In the genomic region with DNA sequence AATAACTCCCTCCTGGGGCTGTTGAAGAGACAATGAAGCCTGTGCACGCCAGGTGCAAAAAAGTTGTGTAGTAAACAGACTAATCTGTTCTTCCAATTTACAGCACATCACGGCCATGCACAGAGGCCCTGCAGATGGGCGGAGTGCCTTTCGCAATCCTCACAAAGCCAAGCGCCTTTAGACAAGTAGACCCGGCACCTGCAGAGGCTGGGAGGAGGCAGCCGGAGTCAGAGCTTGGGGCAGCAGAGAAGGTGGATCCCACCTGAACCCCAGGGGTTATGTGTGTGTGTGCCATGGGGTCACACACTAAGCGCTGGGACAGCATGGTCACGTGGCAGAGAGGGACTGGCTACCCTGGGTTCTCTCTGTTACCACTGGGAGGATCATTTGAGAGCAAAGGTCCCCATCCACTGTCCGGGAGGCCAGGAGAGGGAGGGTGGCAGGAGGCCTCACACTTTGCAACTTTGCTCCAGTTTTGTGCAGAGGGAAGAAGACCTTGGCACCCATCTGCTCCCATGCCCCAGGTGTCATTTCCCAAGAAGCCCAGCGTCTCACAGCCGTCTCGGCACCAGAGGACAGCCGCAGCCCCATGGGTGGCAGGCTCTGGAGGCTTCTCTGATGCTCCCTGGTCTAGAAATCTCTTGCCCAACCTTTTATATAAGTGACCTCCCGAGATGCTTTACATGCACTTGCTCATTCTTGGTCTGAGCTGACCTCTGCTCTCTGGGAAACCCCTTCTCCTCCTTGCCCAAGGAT, we compare ENCODE assay signal across 1 cellular context.
TF ChIP-seq lines count a peak whose summit lies in the region.

No MANE protein-coding gene starts in this region.

TF ChIP-seq in HepG2, 621 proteins besides CTCF, POLR2A, EP300 and RAD21 (continued from another document and continues in another):
- TF ChIP-seq, protein P1, sequence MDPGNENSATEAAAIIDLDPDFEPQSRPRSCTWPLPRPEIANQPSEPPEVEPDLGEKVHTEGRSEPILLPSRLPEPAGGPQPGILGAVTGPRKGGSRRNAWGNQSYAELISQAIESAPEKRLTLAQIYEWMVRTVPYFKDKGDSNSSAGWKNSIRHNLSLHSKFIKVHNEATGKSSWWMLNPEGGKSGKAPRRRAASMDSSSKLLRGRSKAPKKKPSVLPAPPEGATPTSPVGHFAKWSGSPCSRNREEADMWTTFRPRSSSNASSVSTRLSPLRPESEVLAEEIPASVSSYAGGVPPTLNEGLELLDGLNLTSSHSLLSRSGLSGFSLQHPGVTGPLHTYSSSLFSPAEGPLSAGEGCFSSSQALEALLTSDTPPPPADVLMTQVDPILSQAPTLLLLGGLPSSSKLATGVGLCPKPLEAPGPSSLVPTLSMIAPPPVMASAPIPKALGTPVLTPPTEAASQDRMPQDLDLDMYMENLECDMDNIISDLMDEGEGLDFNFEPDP (CRISPR knock-in tag; conservative IDR thresholded peaks at IDR 0.05), result no peak
- peak; percentile 37; the same call in 1 of the 2 replicates for TF ChIP-seq HOXA3 (CRISPR knock-in tag; IDR thresholded peaks at IDR 0.05)
- no peak for TF ChIP-seq IKZF1 (IDR thresholded peaks at IDR 0.05)
- no peak for TF ChIP-seq ISL2 (CRISPR knock-in tag; IDR thresholded peaks at IDR 0.05)
- no peak for TF ChIP-seq NCOA5 (CRISPR knock-in tag; IDR thresholded peaks at IDR 0.05)
- no peak for TF ChIP-seq ZNF207 (IDR thresholded peaks at IDR 0.05; ENCODE audit: borderline replicate concordance)
- TF ChIP-seq PITX1 (CRISPR knock-in tag; IDR thresholded peaks at IDR 0.05), result peak; percentile 63; the same call in 1 of the 2 replicates
- no peak for TF ChIP-seq ZNF530 (CRISPR knock-in tag; IDR thresholded peaks at IDR 0.05; ENCODE audit: low read depth)
- TF ChIP-seq ZNF143 (CRISPR knock-in tag; IDR thresholded peaks at IDR 0.05), result no peak
- no peak for TF ChIP-seq MYNN (CRISPR knock-in tag; IDR thresholded peaks at IDR 0.05; ENCODE audit: low read depth)
- no peak for TF ChIP-seq RBFOX2 (IDR thresholded peaks at IDR 0.05; ENCODE audit: low read depth, low read length)
- peak; percentile 27; the same call in 1 of the 2 replicates for TF ChIP-seq MAX (IDR thresholded peaks at IDR 0.05)
- TF ChIP-seq FOXO1 (CRISPR knock-in tag; IDR thresholded peaks at IDR 0.05), result no peak
- TF ChIP-seq, protein P2, sequence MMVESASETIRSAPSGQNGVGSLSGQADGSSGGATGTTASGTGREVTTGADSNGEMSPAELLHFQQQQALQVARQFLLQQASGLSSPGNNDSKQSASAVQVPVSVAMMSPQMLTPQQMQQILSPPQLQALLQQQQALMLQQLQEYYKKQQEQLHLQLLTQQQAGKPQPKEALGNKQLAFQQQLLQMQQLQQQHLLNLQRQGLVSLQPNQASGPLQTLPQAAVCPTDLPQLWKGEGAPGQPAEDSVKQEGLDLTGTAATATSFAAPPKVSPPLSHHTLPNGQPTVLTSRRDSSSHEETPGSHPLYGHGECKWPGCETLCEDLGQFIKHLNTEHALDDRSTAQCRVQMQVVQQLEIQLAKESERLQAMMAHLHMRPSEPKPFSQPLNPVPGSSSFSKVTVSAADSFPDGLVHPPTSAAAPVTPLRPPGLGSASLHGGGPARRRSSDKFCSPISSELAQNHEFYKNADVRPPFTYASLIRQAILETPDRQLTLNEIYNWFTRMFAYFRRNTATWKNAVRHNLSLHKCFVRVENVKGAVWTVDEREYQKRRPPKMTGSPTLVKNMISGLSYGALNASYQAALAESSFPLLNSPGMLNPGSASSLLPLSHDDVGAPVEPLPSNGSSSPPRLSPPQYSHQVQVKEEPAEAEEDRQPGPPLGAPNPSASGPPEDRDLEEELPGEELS (CRISPR knock-in tag; IDR thresholded peaks at IDR 0.05), result peak; percentile 23; the same call in 1 of the 2 replicates
- no peak for TF ChIP-seq PLSCR1 (CRISPR knock-in tag; IDR thresholded peaks at IDR 0.05; ENCODE audit: borderline replicate concordance)
- no peak for TF ChIP-seq PAF1 (CRISPR knock-in tag; IDR thresholded peaks at IDR 0.05)
- peak; percentile 45; the same call in 1 of the 2 replicates for TF ChIP-seq PHF21A (CRISPR knock-in tag; IDR thresholded peaks at IDR 0.05)
- TF ChIP-seq SMAD1 (CRISPR knock-in tag; IDR thresholded peaks at IDR 0.05; ENCODE audit: borderline replicate concordance, low read depth), result no peak
- 0 out of 2 replicates have a peak, but pooled peaks have one; percentile 24 for TF ChIP-seq HNRNPL (IDR thresholded peaks at IDR 0.05; ENCODE audit: low read depth, low read length)
- TF ChIP-seq, protein P3, sequence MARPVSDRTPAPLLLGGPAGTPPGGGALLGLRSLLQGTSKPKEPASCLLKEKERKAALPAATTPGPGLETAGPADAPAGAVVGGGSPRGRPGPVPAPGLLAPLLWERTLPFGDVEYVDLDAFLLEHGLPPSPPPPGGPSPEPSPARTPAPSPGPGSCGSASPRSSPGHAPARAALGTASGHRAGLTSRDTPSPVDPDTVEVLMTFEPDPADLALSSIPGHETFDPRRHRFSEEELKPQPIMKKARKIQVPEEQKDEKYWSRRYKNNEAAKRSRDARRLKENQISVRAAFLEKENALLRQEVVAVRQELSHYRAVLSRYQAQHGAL (CRISPR knock-in tag; IDR thresholded peaks at IDR 0.05; ENCODE audit: not compliant biosample characterization), result no peak
- no peak for TF ChIP-seq KAT2B (IDR thresholded peaks at IDR 0.05; ENCODE audit: borderline replicate concordance, low read depth, low read length)
- peak; percentile 70 for TF ChIP-seq ZNF644 (CRISPR knock-in tag; IDR thresholded peaks at IDR 0.05; ENCODE audit: low read depth)
- TF ChIP-seq, protein P4, sequence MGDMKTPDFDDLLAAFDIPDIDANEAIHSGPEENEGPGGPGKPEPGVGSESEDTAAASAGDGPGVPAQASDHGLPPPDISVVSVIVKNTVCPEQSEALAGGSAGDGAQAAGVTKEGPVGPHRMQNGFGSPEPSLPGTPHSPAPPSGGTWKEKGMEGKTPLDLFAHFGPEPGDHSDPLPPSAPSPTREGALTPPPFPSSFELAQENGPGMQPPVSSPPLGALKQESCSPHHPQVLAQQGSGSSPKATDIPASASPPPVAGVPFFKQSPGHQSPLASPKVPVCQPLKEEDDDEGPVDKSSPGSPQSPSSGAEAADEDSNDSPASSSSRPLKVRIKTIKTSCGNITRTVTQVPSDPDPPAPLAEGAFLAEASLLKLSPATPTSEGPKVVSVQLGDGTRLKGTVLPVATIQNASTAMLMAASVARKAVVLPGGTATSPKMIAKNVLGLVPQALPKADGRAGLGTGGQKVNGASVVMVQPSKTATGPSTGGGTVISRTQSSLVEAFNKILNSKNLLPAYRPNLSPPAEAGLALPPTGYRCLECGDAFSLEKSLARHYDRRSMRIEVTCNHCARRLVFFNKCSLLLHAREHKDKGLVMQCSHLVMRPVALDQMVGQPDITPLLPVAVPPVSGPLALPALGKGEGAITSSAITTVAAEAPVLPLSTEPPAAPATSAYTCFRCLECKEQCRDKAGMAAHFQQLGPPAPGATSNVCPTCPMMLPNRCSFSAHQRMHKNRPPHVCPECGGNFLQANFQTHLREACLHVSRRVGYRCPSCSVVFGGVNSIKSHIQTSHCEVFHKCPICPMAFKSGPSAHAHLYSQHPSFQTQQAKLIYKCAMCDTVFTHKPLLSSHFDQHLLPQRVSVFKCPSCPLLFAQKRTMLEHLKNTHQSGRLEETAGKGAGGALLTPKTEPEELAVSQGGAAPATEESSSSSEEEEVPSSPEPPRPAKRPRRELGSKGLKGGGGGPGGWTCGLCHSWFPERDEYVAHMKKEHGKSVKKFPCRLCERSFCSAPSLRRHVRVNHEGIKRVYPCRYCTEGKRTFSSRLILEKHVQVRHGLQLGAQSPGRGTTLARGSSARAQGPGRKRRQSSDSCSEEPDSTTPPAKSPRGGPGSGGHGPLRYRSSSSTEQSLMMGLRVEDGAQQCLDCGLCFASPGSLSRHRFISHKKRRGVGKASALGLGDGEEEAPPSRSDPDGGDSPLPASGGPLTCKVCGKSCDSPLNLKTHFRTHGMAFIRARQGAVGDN (CRISPR knock-in tag; IDR thresholded peaks at IDR 0.05), result peak; percentile 71
- TF ChIP-seq NCOR1 (IDR thresholded peaks at IDR 0.05; ENCODE audit: borderline replicate concordance, low read length), result peak; percentile 41; the same call in 1 of the 2 replicates
- no peak for TF ChIP-seq SNAPC5 (CRISPR knock-in tag; IDR thresholded peaks at IDR 0.05; ENCODE audit: borderline replicate concordance)
- TF ChIP-seq ZFP37 (CRISPR knock-in tag; IDR thresholded peaks at IDR 0.05; ENCODE audit: borderline replicate concordance), result no peak
- no peak for TF ChIP-seq ZC3H13 (CRISPR knock-in tag; IDR thresholded peaks at IDR 0.05)
- TF ChIP-seq ZSCAN9 (CRISPR knock-in tag; IDR thresholded peaks at IDR 0.05; ENCODE audit: borderline replicate concordance), result no peak
- no peak for TF ChIP-seq ZNF160 (CRISPR knock-in tag; IDR thresholded peaks at IDR 0.05)
- no peak for TF ChIP-seq KLF11 (CRISPR knock-in tag; IDR thresholded peaks at IDR 0.05)
- no peak for TF ChIP-seq ZNF24 (IDR thresholded peaks at IDR 0.05)
- no peak for TF ChIP-seq CCAR2 (optimal IDR thresholded peaks at IDR 0.05; ENCODE audit: low read depth, low read length)
- no peak for TF ChIP-seq NR2C2 (CRISPR knock-in tag; IDR thresholded peaks at IDR 0.05; ENCODE audit: borderline replicate concordance)
- no peak for TF ChIP-seq SMARCC2 (IDR thresholded peaks at IDR 0.05)
- TF ChIP-seq ZFP41 (CRISPR knock-in tag; IDR thresholded peaks at IDR 0.05; ENCODE audit: borderline replicate concordance), result 0 out of 2 replicates have a peak, but pooled peaks have one; percentile 38
- TF ChIP-seq ZFP36L1 (CRISPR knock-in tag; IDR thresholded peaks at IDR 0.05), result no peak
- TF ChIP-seq KAT8 (CRISPR knock-in tag; IDR thresholded peaks at IDR 0.05), result no peak
- no peak for TF ChIP-seq GFI1 (CRISPR knock-in tag; IDR thresholded peaks at IDR 0.05; ENCODE audit: borderline replicate concordance)
- TF ChIP-seq BRD4 (CRISPR knock-in tag; IDR thresholded peaks at IDR 0.05), result no peak
- 0 out of 2 replicates have a peak, but pooled peaks have one; percentile 38 for TF ChIP-seq TBX2 (CRISPR knock-in tag; IDR thresholded peaks at IDR 0.05; ENCODE audit: borderline replicate concordance)
- no peak for TF ChIP-seq ELF4 (CRISPR knock-in tag; IDR thresholded peaks at IDR 0.05; ENCODE audit: borderline replicate concordance)
- TF ChIP-seq HHEX (CRISPR knock-in tag; IDR thresholded peaks at IDR 0.05), result no peak
- TF ChIP-seq ZBTB7B (CRISPR knock-in tag; IDR thresholded peaks at IDR 0.05), result 0 out of 2 replicates have a peak, but pooled peaks have one; percentile 43
- peak; percentile 22; the same call in 1 of the 2 replicates for TF ChIP-seq GABPB1 (CRISPR knock-in tag; IDR thresholded peaks at IDR 0.05)
- TF ChIP-seq ZBTB21 (CRISPR knock-in tag; IDR thresholded peaks at IDR 0.05), result no peak
- TF ChIP-seq KDM5A (IDR thresholded peaks at IDR 0.05; ENCODE audit: borderline replicate concordance, low read length), result no peak
- TF ChIP-seq ZNF792 (CRISPR knock-in tag; IDR thresholded peaks at IDR 0.05), result no peak
- peak; percentile 28; the same call in 1 of the 2 replicates for TF ChIP-seq ZFY (CRISPR knock-in tag; IDR thresholded peaks at IDR 0.05)
- TF ChIP-seq ARNTL (CRISPR knock-in tag; IDR thresholded peaks at IDR 0.05), result 0 out of 2 replicates have a peak, but pooled peaks have one; percentile 22
- TF ChIP-seq, protein P5, sequence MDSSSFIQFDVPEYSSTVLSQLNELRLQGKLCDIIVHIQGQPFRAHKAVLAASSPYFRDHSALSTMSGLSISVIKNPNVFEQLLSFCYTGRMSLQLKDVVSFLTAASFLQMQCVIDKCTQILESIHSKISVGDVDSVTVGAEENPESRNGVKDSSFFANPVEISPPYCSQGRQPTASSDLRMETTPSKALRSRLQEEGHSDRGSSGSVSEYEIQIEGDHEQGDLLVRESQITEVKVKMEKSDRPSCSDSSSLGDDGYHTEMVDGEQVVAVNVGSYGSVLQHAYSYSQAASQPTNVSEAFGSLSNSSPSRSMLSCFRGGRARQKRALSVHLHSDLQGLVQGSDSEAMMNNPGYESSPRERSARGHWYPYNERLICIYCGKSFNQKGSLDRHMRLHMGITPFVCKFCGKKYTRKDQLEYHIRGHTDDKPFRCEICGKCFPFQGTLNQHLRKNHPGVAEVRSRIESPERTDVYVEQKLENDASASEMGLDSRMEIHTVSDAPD (CRISPR knock-in tag; IDR thresholded peaks at IDR 0.05), result no peak
- TF ChIP-seq ZNF652 (CRISPR knock-in tag; IDR thresholded peaks at IDR 0.05; ENCODE audit: borderline replicate concordance, low read depth), result no peak
- 0 out of 2 replicates have a peak, but pooled peaks have one; percentile 50 for TF ChIP-seq ZNF264 (CRISPR knock-in tag; IDR thresholded peaks at IDR 0.05)
- no peak for TF ChIP-seq ETV6 (CRISPR knock-in tag; conservative IDR thresholded peaks at IDR 0.05)
- TF ChIP-seq ZNF234 (CRISPR knock-in tag; conservative IDR thresholded peaks at IDR 0.05), result no peak
- no peak for TF ChIP-seq CENPT (CRISPR knock-in tag; IDR thresholded peaks at IDR 0.05; ENCODE audit: low read depth)
- no peak for TF ChIP-seq RORA (CRISPR knock-in tag; IDR thresholded peaks at IDR 0.05)
- TF ChIP-seq ZMYM4 (CRISPR knock-in tag; IDR thresholded peaks at IDR 0.05), result peak; percentile 49; the same call in 1 of the 2 replicates
